Comparison of ENCODE assay signal across 8 cellular contexts in the genomic region with DNA sequence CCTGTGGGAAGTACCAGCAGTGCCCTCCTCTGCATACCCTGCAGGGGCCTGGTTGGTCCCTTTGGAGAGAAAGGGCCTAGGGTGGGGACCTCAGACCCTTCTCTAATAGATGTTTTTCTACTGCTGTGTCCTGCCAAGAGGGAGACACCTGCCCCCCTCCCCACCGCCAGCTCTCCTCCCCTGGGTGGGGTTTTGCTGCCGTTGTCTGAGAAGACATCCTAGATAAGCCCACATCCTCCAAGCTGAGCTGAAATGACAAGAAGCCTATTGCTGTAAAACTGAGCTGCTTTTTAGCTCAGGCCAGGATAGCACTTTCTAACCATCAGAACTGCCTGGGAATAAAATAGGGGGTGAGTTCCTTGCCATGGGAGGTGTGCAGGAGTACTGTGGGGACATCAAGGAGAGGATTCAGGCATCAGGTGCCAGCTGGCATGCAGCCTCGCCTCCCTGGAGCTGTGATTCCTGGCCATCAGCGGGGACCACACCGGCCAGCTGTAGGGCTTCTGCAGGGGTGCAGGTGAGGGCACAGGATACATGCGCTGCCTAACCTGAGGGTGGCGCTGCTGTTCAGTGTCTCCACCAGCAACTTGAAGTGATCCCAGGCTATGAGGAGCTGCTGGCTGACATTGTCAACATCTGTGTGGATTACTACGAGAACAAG. TPM values are rescaled to one million over a fixed set of nuclear protein-coding genes. Genes with fewer than 3 reads are reported as not detected.
A peak's percentile ranks its signal among the peaks of the same experiment; 100 is the strongest.
DNase-seq lines count a peak whose midpoint lies in the region; ATAC-seq and TF ChIP-seq lines count a peak whose summit lies in the region.

No MANE protein-coding gene starts in this region.

- POLR2A ChIA-PET in AG04450 (lab: Yijun Ruan, JAX): no interaction called here

- H3K4me3 ChIP-seq in AG04450 (ENCODE audit: low read depth, low read length): no peak overlapping the region
- H3K4me3 ChIP-seq in LNCaP clone FGC (ENCODE audit: low read depth, low read length): no peak overlapping the region

- H3K27ac ChIP-seq in AG04450 (ENCODE audit: low read depth, low read length): no peak overlapping the region

- CTCF ChIA-PET in AG04450 (lab: Charles Lee): interaction anchor here (0.7 kb wide), 1 partner anchor 439 kb away, joined by 3 read pairs; no protein-coding TSS in a partner anchor

- TF ChIP-seq CTCF in AG04450 (IDR thresholded peaks at IDR 0.05; ENCODE audit: low read depth, low read length): 0 out of 2 replicates have a peak, but pooled peaks have one; percentile 7
- TF ChIP-seq CTCF in LNCaP clone FGC (IDR thresholded peaks at IDR 0.05; ENCODE audit: control insufficient read depth, extremely low read depth, insufficient read depth): peak; percentile 12; the same call in 1 of the 2 replicates

- ATAC-seq in GM21717 (IDR thresholded peaks at IDR 0.05; ENCODE audit: unreplicated experiment) (no peak), GM18520 (IDR thresholded peaks at IDR 0.05; ENCODE audit: unreplicated experiment) (no peak)

- DNase-seq in AG04450 (ENCODE audit: low read depth, low spot score): no peak
- no peak for DNase-seq in LNCaP clone FGC (ENCODE audit: low read depth)
- peak; percentile 58 to 64 for DNase-seq in activated T-cell treated with anti-CD3 and anti-CD28 coated beads, Interleukin-2, amount 50 U/mL, for 48 hours
- DNase-seq in iPS-NIHi11 (ENCODE audit: low spot score): peak; percentile 75
- no peak for DNase-seq in NCI-H1048 (lab: John Stamatoyannopoulos, UW)
- DNase-seq in LoVo (ENCODE audit: low spot score): no peak

- no peaks in the 10 kb centered on the region for H3K9me3 ChIP-seq in AG04450 (ENCODE audit: control insufficient read depth, insufficient read depth, low read length)

- peaks cover 4% of the 10 kb centered on the region for H3K27me3 ChIP-seq in AG04450 (ENCODE audit: control insufficient read depth, insufficient read depth, low read length)

RNA-seq across cellular contexts. Expression of a gene that starts 37.9 kb away (rescaled TPM):
- polyA plus RNA-seq in AG04450 (2011; rRNA removed): 3.2 and 5.8 TPM in 2 replicates
- polyA minus RNA-seq in AG04450 (2011; rRNA and poly(A)+ RNA removed): 12.5 and 13.1 TPM in 2 replicates

Comparison
In these comparisons a context has a peak if more than half of its experiments do, and no peak if none do; other contexts are left out.
1. DNase-seq: peak in activated T-cell treated with anti-CD3 and anti-CD28 coated beads, Interleukin-2, amount 50 U/mL, for 48 hours (2 of 2) and iPS-NIHi11 (single experiment); none in AG04450 (single experiment), LNCaP clone FGC (single experiment), NCI-H1048 (single experiment) and LoVo (single experiment).